Comparison of ENCODE assay signal across 8 cellular contexts in the genomic region with DNA sequence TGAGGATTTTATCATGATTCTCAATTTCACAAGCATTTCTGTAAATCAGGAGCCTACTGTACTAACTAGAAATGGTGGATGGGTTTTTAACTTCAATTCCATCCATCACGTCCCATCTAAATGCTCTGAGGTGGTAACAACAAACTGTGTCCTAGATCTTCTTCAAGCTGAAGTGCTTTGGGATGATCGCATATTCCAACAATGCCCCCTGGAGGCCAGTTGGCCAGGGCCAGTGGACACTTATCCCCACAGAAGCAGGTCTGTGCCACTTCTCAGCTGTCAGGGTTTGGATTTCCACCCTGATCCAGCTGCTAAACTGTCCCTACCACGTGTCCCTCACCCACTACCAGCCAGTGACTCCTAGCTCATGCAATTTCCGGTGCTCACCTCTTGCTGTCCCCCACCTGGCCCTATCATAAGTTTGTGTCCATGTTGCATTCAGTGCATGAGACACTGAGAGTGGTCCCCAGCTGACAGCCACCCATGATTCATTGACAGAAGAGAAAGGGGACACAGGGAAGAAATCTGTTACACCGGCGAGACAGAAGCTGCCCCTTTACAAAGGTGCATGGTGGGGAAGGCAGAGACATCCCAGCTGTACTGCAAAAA. TPM values are rescaled to one million over a fixed set of nuclear protein-coding genes. Genes with fewer than 3 reads are reported as not detected.
DNase-seq lines count a peak whose midpoint lies in the region; ATAC-seq and TF ChIP-seq lines count a peak whose summit lies in the region.
"Not testable (repeated sequence)": the region's sequence is repeated elsewhere in the genome, so short reads cannot be mapped to it uniquely, and the experiment has no call there.

No MANE protein-coding gene starts in this region.

- not testable (repeated sequence) for TF ChIP-seq POLR2A in body of pancreas (IDR thresholded peaks at IDR 0.05); gastroesophageal sphincter (IDR thresholded peaks at IDR 0.05); gastrocnemius medialis (IDR thresholded peaks at IDR 0.05)

- H3K36me3 ChIP-seq in body of pancreas (replicated peaks in 1 of 2; ENCODE audit: insufficient read depth in 1 of 2, low read depth in 2 of 2); gastroesophageal sphincter; lower lobe of right lung; gastrocnemius medialis: not testable (repeated sequence)

- intact Hi-C loops in body of pancreas (cut with DNase I); lower lobe of right lung (cut with DNase I): not testable (repeated sequence)
- intact Hi-C loops in gastrocnemius medialis (cut with DNase I; ENCODE audit: low total_unique reads), result loop anchor here (1.0 to 2.0 kb wide), 2 partner anchors 24 to 253 kb away; no protein-coding TSS in a partner anchor

- H3K9me3 ChIP-seq in body of pancreas, gastroesophageal sphincter, lower lobe of right lung, gastrocnemius medialis: not testable (repeated sequence)

- not testable (repeated sequence) for H3K27me3 ChIP-seq in body of pancreas; gastroesophageal sphincter; lower lobe of right lung (ENCODE audit: low read depth); gastrocnemius medialis

- ATAC-seq in body of pancreas (peak; percentile 63), lower lobe of right lung (peak; percentile 43 to 69), gastrocnemius medialis (peak; percentile 66 to 83)
- not testable (repeated sequence) for ATAC-seq in gastroesophageal sphincter

- TF ChIP-seq EP300 in gastroesophageal sphincter (IDR thresholded peaks at IDR 0.05), result not testable (repeated sequence)

- H3K4me3 ChIP-seq in body of pancreas, gastroesophageal sphincter, lower lobe of right lung, gastrocnemius medialis: not testable (repeated sequence)

- not testable (repeated sequence) for H3K4me1 ChIP-seq in body of pancreas, gastroesophageal sphincter, lower lobe of right lung, gastrocnemius medialis

- 52 to 65% methylated on average over 5 to 6 of the region's 6 CpGs for WGBS in body of pancreas, 2 donors
- 17 to 23% methylated on average over 1 to 3 of the region's 6 CpGs for WGBS in gastroesophageal sphincter (ENCODE audit: low coverage in 1 of 2), 2 donors

- not testable (repeated sequence) for H3K27ac ChIP-seq in body of pancreas, gastroesophageal sphincter, lower lobe of right lung, gastrocnemius medialis

- in situ Hi-C loops in ACHN (cut with HindIII; ENCODE audit: low pct_ligation_motif_present, low pct_unique_long_range_greater_than_20kb, low sequenced_read_pairs), result not testable (repeated sequence)
- in situ Hi-C loops in gastrocnemius medialis (cut with MboI; ENCODE audit: low sequenced_read_pairs in 4 of 4), result loop anchor here in 1 of 4 donors (25.0 kb wide), 1 partner anchor 507 kb away; no protein-coding TSS in a partner anchor

- DNase-seq in ACHN (peak; percentile 52), NCI-H1417 (lab: John Stamatoyannopoulos, UW) (peak; percentile 32 to 68 (median 57)), SHP77 treated with DMSO at 0.1 percent for 48 hours (lab: John Stamatoyannopoulos, UW) (peak; percentile 15), body of pancreas (peak; percentile 42 to 66 (median 52)), gastrocnemius medialis (peak; percentile 22 to 57)
- DNase-seq in lower lobe of right lung, result not testable (repeated sequence)

- TF ChIP-seq CTCF in GM12873 (IDR thresholded peaks at IDR 0.05; ENCODE audit: insufficient read depth, low read depth, low read length, missing control alignments) (peak; percentile 20), body of pancreas (IDR thresholded peaks at IDR 0.05) (peak; percentile 13 to 55 (median 41)), gastroesophageal sphincter (IDR thresholded peaks at IDR 0.05) (peak in 3 of 4 experiments; percentile 40 to 55 (median 43)), lower lobe of right lung (IDR thresholded peaks at IDR 0.05) (peak; percentile 64), gastrocnemius medialis (IDR thresholded peaks at IDR 0.05 in 4 of 5, conservative IDR thresholded peaks at IDR 0.05 in 1 of 5) (peak; percentile 32 to 75 (median 62))

RNA-seq across cellular contexts. Expression of a gene that starts 28.0 kb away (rescaled TPM):
- 10 to 100 TPM; 13.5 to 15.6 TPM for total RNA-seq in body of pancreas
- 10 to 100 TPM; 28.0 to 41.6 (median 34.7) TPM for total RNA-seq in gastroesophageal sphincter
- 28.1 TPM for total RNA-seq in lower lobe of right lung
- 10 to 100 TPM; 24.9 to 34.7 (median 32.7) TPM for total RNA-seq in gastrocnemius medialis
